Comparison of ENCODE assay signal across 8 cellular contexts in the genomic region with DNA sequence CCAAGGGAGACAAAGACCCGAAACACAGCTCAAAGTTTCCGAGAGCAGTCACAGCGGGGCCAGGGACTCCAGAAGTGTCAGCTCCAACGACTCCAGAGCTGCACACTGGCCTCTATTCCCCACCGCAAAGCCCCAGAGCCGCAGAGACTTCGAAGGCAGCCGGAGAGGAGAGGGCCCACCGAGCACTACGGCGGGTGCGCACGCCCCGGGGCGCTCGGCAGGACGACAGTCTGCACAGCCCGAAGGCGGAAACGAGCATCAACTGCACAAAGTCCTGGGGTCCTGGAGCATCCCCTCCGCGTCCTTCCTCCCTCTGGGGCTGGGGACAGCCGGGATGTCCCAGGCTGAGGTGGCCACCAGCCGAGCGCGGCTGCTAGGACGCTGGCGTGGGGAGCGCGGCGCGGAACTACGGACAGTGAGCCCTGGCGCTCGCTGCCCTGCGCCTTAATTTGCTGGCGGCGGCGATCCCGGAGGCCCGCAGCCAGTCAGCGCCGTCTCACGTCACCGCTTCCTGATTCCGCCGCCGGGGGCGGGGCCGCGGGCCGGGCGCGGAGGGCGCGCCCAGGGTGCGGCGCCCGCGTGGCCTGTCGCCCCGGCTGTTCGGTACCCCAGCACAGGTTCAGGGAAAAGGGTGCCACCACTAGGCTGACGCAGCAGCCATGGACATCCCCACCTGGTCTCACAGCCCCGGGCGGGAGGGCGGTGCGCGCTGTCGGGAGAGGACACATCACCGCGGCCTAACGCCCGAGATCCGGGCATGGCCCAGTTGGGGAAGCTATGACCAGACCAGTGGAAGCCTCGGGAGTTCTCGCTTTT. TPM values are rescaled to one million over a fixed set of nuclear protein-coding genes. Genes with fewer than 3 reads are reported as not detected.
A peak's percentile ranks its signal among the peaks of the same experiment; 100 is the strongest.
DNase-seq lines count a peak whose midpoint lies in the region; ATAC-seq and TF ChIP-seq lines count a peak whose summit lies in the region.

A gene with protein sequence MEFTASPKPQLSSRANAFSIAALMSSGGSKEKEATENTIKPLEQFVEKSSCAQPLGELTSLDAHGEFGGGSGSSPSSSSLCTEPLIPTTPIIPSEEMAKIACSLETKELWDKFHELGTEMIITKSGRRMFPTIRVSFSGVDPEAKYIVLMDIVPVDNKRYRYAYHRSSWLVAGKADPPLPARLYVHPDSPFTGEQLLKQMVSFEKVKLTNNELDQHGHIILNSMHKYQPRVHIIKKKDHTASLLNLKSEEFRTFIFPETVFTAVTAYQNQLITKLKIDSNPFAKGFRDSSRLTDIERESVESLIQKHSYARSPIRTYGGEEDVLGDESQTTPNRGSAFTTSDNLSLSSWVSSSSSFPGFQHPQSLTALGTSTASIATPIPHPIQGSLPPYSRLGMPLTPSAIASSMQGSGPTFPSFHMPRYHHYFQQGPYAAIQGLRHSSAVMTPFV (minus strand): TSS at position 421 of the 816 bp plus-strand sequence. CDS start 480 bp downstream, outside the sequence.

- no peak within 1 kb of the TSS for H2AFZ ChIP-seq in parathyroid adenoma

- H3K27me3 ChIP-seq in Caco-2 (replicated peaks; ENCODE audit: control insufficient read depth, insufficient read depth, low read length), result 0 out of 2 replicates have a peak, but pooled peaks cover 1% of the 10 kb centered on the region
- peaks cover 21% of the 10 kb centered on the region for H3K27me3 ChIP-seq in parathyroid adenoma (ENCODE audit: control insufficient read depth, insufficient read depth, low read length)

- H3K4me1 Mint-ChIP-seq in Caco-2 (ENCODE audit: low read depth, unreplicated experiment), result no peaks in the 10 kb centered on the region
- H3K4me1 Mint-ChIP-seq in WTC11, result peaks cover 67% of the 10 kb centered on the region

- no peaks in the 10 kb centered on the region for H3K36me3 Mint-ChIP-seq in Caco-2 (ENCODE audit: insufficient read depth, unreplicated experiment)
- H3K36me3 Mint-ChIP-seq in WTC11, result no peaks in the 10 kb centered on the region

- no peaks in the 10 kb centered on the region for H3K36me3 ChIP-seq in Caco-2 (ENCODE audit: control insufficient read depth, insufficient read depth, low read length)
- H3K36me3 ChIP-seq in parathyroid adenoma (ENCODE audit: control insufficient read depth, insufficient read depth, low read length), result no peaks in the 10 kb centered on the region

- H3K4me2 ChIP-seq in parathyroid adenoma (ENCODE audit: low read length), result peak within 1 kb of the TSS; percentile 51

- intact Hi-C loops in Caco-2 (cut with micrococcal nuclease; ENCODE audit: unreplicated experiment), result no loop called here
- intact Hi-C loops in Right ventricle myocardium inferior (cut with DNase I), result loop anchor here (2.0 kb wide), 3 partner anchors 121 to 265 kb away; no protein-coding TSS in a partner anchor

- peak within 1 kb of the TSS; percentile 72 for H3K4me3 Mint-ChIP-seq in Caco-2 (ENCODE audit: unreplicated experiment)
- H3K4me3 Mint-ChIP-seq in WTC11, result peak within 1 kb of the TSS; percentile 78

- TF ChIP-seq CTCF in Caco-2 (IDR thresholded peaks at IDR 0.05; ENCODE audit: insufficient read depth in 1 of 2, low read depth in 1 of 2, low read length in 1 of 2, severe bottlenecking in 1 of 2, unreplicated experiment in 1 of 2) (no peak), WTC11 (IDR thresholded peaks at IDR 0.05) (no peak), parathyroid adenoma (IDR thresholded peaks at IDR 0.05) (no peak)

- H3K4me1 ChIP-seq in Caco-2 (no peaks in the 10 kb centered on the region), parathyroid adenoma (no peaks in the 10 kb centered on the region)

- H3K4me3 ChIP-seq in Caco-2 (ENCODE audit: low read depth, low read length) (peak within 1 kb of the TSS; percentile 63), parathyroid adenoma (ENCODE audit: low read depth, low read length) (no peak within 1 kb of the TSS)

- no peak within 1 kb of the TSS for H3K9ac ChIP-seq in parathyroid adenoma

- BruUV-seq in Caco-2 (replicated peaks; lab: Mats Ljungman, UMichigan), result no TSS peak

- CTCF ChIA-PET in Caco-2 (lab: Charles Lee), result no interaction called here
- CTCF ChIA-PET in WTC11 (lab: Charles Lee), result interaction anchor here (1.7 kb wide), 1 partner anchor 176 kb away, joined by 5 read pairs; no protein-coding TSS in a partner anchor

- H3K9me3 Mint-ChIP-seq in Caco-2 (ENCODE audit: unreplicated experiment) (no peaks in the 10 kb centered on the region), WTC11 (no peaks in the 10 kb centered on the region)

- ATAC-seq in HG02884 (IDR thresholded peaks at IDR 0.05; ENCODE audit: unreplicated experiment) (peak; percentile 60), WTC11 (peak; percentile 38), Right ventricle myocardium inferior (peak; percentile 80), HG02938 (IDR thresholded peaks at IDR 0.05; ENCODE audit: unreplicated experiment) (no peak)

- H3K9me3 ChIP-seq in Caco-2 (no peaks in the 10 kb centered on the region), parathyroid adenoma (ENCODE audit: control insufficient read depth, low read length) (no peaks in the 10 kb centered on the region)

- H3K79me2 ChIP-seq in parathyroid adenoma, result no peaks in the 10 kb centered on the region

- POLR2A ChIA-PET in Caco-2 (lab: Charles Lee), result no interaction called here
- POLR2A ChIA-PET in WTC11 (lab: Charles Lee), result no interaction called here

- peak within 1 kb of the TSS; percentile 68 for H3K27ac Mint-ChIP-seq in Caco-2 (ENCODE audit: unreplicated experiment)
- no peak within 1 kb of the TSS for H3K27ac Mint-ChIP-seq in WTC11

- peak; percentile 49 to 73 for DNase-seq in Caco-2
- peak; percentile 71 for DNase-seq in WTC11 (ENCODE audit: low spot score)
- peak; percentile 90 for DNase-seq in Right ventricle myocardium inferior (ENCODE audit: missing footprints)
- DNase-seq in NCI-H1105 (lab: John Stamatoyannopoulos, UW), result no peak
- DNase-seq in stimulated activated CD4-positive, alpha-beta T cell treated with anti-CD3 and anti-CD28 coated beads, Interleukin-4, amount 100 ng/mL, for 24 hours, result no peak

- H3K27me3 Mint-ChIP-seq in Caco-2 (ENCODE audit: insufficient read depth, unreplicated experiment), result peaks cover 9% of the 10 kb centered on the region
- H3K27me3 Mint-ChIP-seq in WTC11 (ENCODE audit: low read depth), result peaks cover 99% of the 10 kb centered on the region

- H3K27ac ChIP-seq in parathyroid adenoma, result no peak within 1 kb of the TSS

TF ChIP-seq in WTC11, 78 proteins besides CTCF, POLR2A, EP300 and RAD21:
- TF ChIP-seq TEAD1 (CRISPR knock-in tag; IDR thresholded peaks at IDR 0.05) (0 out of 2 replicates have a peak, but pooled peaks have one; percentile 36), SP1 (CRISPR knock-in tag; conservative IDR thresholded peaks at IDR 0.05) (0 out of 2 replicates have a peak, but pooled peaks have one; percentile 24), OVOL2 (CRISPR knock-in tag; IDR thresholded peaks at IDR 0.05; ENCODE audit: borderline replicate concordance) (no peak)
- TF ChIP-seq, protein P1, sequence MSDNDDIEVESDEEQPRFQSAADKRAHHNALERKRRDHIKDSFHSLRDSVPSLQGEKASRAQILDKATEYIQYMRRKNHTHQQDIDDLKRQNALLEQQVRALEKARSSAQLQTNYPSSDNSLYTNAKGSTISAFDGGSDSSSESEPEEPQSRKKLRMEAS (CRISPR knock-in tag; IDR thresholded peaks at IDR 0.05), result 0 out of 2 replicates have a peak, but pooled peaks have one; percentile 2
- TF ChIP-seq, protein P2, sequence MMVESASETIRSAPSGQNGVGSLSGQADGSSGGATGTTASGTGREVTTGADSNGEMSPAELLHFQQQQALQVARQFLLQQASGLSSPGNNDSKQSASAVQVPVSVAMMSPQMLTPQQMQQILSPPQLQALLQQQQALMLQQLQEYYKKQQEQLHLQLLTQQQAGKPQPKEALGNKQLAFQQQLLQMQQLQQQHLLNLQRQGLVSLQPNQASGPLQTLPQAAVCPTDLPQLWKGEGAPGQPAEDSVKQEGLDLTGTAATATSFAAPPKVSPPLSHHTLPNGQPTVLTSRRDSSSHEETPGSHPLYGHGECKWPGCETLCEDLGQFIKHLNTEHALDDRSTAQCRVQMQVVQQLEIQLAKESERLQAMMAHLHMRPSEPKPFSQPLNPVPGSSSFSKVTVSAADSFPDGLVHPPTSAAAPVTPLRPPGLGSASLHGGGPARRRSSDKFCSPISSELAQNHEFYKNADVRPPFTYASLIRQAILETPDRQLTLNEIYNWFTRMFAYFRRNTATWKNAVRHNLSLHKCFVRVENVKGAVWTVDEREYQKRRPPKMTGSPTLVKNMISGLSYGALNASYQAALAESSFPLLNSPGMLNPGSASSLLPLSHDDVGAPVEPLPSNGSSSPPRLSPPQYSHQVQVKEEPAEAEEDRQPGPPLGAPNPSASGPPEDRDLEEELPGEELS (CRISPR knock-in tag; IDR thresholded peaks at IDR 0.05), result 0 out of 2 replicates have a peak, but pooled peaks have one; percentile 14

RNA-seq across cellular contexts. Expression of the gene that starts here (rescaled TPM):
- 2.1 and 2.5 TPM in 2 replicates for total RNA-seq in Caco-2 (2022)
- total RNA-seq in WTC11 (2021), result 0.24 to 0.37 TPM (median 0.25 TPM) in 3 replicates
- total RNA-seq in Right ventricle myocardium inferior, result 138 TPM

Comparison
In these comparisons a context has a peak if more than half of its experiments do, and no peak if none do; other contexts are left out.
1. RNA of the gene that starts here (total RNA-seq): 138 TPM in Right ventricle myocardium inferior (single experiment); 2.1 to 2.5 TPM in Caco-2 and 0.24 to 0.37 TPM in WTC11; every median in the first group is over 10 times any median in the second.
2. Peak in DNase-seq and ATAC-seq in WTC11; RNA of the gene not detected or under 1 TPM.
3. DNase-seq: peak in Caco-2 (2 of 2) and Right ventricle myocardium inferior (single experiment); none in NCI-H1105 (single experiment) and stimulated activated CD4-positive, alpha-beta T cell treated with anti-CD3 and anti-CD28 coated beads, Interleukin-4, amount 100 ng/mL, for 24 hours (single experiment).